In the genomic region with DNA sequence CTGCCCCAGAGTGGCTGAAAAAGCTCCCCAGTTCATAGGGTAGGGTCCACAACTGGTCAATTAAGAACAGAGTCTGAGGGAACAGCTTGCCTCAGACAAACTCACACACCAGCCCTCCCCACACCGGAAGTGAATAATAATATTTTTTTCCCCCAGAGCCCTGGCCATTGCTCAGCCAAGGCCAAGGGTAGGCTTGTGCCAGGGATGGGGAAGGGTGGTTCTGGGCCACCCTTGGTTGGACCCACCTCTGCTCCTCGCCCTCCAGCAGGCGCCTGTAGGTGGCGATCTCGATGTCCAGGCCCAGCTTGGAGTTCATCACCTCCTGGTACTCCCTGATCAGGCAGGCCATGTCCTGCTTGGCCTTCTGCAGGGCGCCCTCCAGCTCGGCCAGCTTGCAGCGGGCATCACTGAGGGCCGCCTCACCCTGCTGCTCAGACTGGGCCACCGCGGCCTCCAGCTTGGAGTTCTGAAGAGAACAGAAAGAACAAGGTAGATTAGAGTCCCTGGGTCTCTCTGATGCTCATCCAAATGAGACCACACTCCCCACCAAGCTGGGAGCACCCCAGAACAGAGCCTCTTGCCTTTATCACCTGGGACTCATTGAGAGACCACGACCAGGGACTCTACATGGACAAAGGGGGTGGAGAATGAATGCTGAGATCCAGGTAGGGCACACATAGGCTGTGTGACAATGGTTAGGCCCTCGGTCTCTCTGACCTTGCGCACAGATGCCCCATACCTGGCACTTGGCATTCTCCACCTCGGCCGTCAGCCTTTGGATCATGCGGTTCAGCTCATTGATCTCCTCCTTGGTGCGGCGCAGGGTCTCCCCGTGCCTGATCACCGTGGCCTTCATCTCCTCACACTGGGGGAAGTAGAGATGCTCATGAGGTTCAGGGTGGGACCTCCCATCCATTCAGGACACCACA, we compare ENCODE assay signal across 9 cellular contexts. TPM values are rescaled to one million over a fixed set of nuclear protein-coding genes. Genes with fewer than 3 reads are reported as not detected.
DNase-seq lines count a peak whose midpoint lies in the region; ATAC-seq and TF ChIP-seq lines count a peak whose summit lies in the region.
"Not testable (repeated sequence)": the region's sequence is repeated elsewhere in the genome, so short reads cannot be mapped to it uniquely, and the experiment has no call there.
"Had no signal": no experiment of that assay in that cellular context is flagged by ENCODE, and none has a peak within 500 bp of the region (broad histone marks: within the 10 kb centered on the region; RNA-seq: fewer than 3 reads in every experiment).

No MANE protein-coding gene starts in this region.

- not testable (repeated sequence) for H2BK5ac ChIP-seq in H9 (ENCODE audit: insufficient read length, low read length)

- H3K27me3 ChIP-seq in BJ (ENCODE audit: control insufficient read depth, insufficient read depth, low read length); H9 (ENCODE audit: insufficient read depth, low read length); foreskin keratinocyte; osteoblast (ENCODE audit: insufficient read depth, low read length): not testable (repeated sequence)

- H3K27ac Mint-ChIP-seq in H9: not testable (repeated sequence)
- peak overlapping the region; percentile 16 for H3K27ac Mint-ChIP-seq in activated naive CD8-positive, alpha-beta T cell treated with anti-CD3 and anti-CD28 coated beads, Interleukin-2, amount 10 ng/mL, durations not matched to agents 7 days and 5 days

- H3K56ac ChIP-seq in H9 (ENCODE audit: insufficient read length, low read depth, low read length): not testable (repeated sequence)

- peaks cover 6 to 11% of the 10 kb centered on the region in 2 experiments for H3K4me1 Mint-ChIP-seq in H9
- H3K4me1 Mint-ChIP-seq in activated naive CD8-positive, alpha-beta T cell treated with anti-CD3 and anti-CD28 coated beads, Interleukin-2, amount 10 ng/mL, durations not matched to agents 7 days and 5 days: peaks cover 13% of the 10 kb centered on the region

- CTCF ChIA-PET in BJ (lab: Yijun Ruan, JAX) (interaction anchor here (0.8 to 1.2 kb wide), 3 partner anchors 10 to 73 kb away, joined by 3 read pairs; no protein-coding TSS in a partner anchor), OCI-LY7 (lab: Charles Lee; ENCODE audit: unreplicated experiment) (interaction anchor here (0.6 kb wide), 1 partner anchor 8 kb away, joined by 3 read pairs; no protein-coding TSS in a partner anchor)

- not testable (repeated sequence) for H3K4me1 ChIP-seq in H9 (ENCODE audit: insufficient read depth, low read length); OCI-LY7 (ENCODE audit: insufficient read depth, low read length, poor library complexity, severe bottlenecking)
- H3K4me1 ChIP-seq in foreskin keratinocyte: peaks cover 11% of the 10 kb centered on the region
- peaks cover 18% of the 10 kb centered on the region for H3K4me1 ChIP-seq in osteoblast (ENCODE audit: insufficient read depth, low read length)

- not testable (repeated sequence) for H3K27ac ChIP-seq in H9 (ENCODE audit: insufficient read length, low read depth, low read length); OCI-LY7 (ENCODE audit: low read depth, low read length, poor library complexity, severe bottlenecking); foreskin keratinocyte
- peak overlapping the region; percentile 56 for H3K27ac ChIP-seq in osteoblast (ENCODE audit: low read depth, low read length)

- POLR2A ChIA-PET in BJ (lab: Charles Lee); OCI-LY7 (lab: Charles Lee): not testable (repeated sequence)
- POLR2A ChIA-PET in activated naive CD8-positive, alpha-beta T cell treated with anti-CD3 and anti-CD28 coated beads, Interleukin-2, amount 10 ng/mL, durations not matched to agents 7 days and 5 days (lab: Charles Lee): interaction anchor here (0.6 kb wide), 1 partner anchor 27 kb away, joined by 3 read pairs; no protein-coding TSS in a partner anchor

- not testable (repeated sequence) for H3K23ac ChIP-seq in H9 (ENCODE audit: insufficient read length, low read depth, low read length)

- not testable (repeated sequence) for H4K8ac ChIP-seq in H9 (replicated peaks; ENCODE audit: insufficient read length, low read depth, low read length)

- H3K36me3 ChIP-seq in BJ (ENCODE audit: control insufficient read depth, insufficient read depth, low read length); OCI-LY7 (ENCODE audit: insufficient read depth, low read length); osteoblast (ENCODE audit: insufficient read depth, low read length): not testable (repeated sequence)

- not testable (repeated sequence) for H3K79me2 ChIP-seq in H9 (ENCODE audit: insufficient read depth, low read length); OCI-LY7 (ENCODE audit: insufficient read depth, low read depth, low read length); osteoblast (ENCODE audit: insufficient read depth, low read length)

- H4K5ac ChIP-seq in H9 (ENCODE audit: insufficient read length, low read depth, low read length): not testable (repeated sequence)

- H3K27me3 Mint-ChIP-seq in H9 (ENCODE audit: low read depth): not testable (repeated sequence)
- peaks cover 14% of the 10 kb centered on the region for H3K27me3 Mint-ChIP-seq in activated naive CD8-positive, alpha-beta T cell treated with anti-CD3 and anti-CD28 coated beads, Interleukin-2, amount 10 ng/mL, durations not matched to agents 7 days and 5 days

- not testable (repeated sequence) for H3K9me3 ChIP-seq in H9 (ENCODE audit: control insufficient read depth, low read depth, low read length); OCI-LY7 (ENCODE audit: low read length); osteoblast (ENCODE audit: low read depth, low read length)

- H2BK120ac ChIP-seq in H9 (ENCODE audit: low read depth, low read length, poor library complexity, severe bottlenecking): not testable (repeated sequence)

- not testable (repeated sequence) for H3K18ac ChIP-seq in H9 (ENCODE audit: insufficient read length, low read depth, low read length)

- H2BK20ac ChIP-seq in H9 (ENCODE audit: low read depth, low read length, poor library complexity, severe bottlenecking): not testable (repeated sequence)

- H3T11ph ChIP-seq in H9 (ENCODE audit: low read length): not testable (repeated sequence)

- not testable (repeated sequence) for H3K14ac ChIP-seq in H9 (ENCODE audit: insufficient read depth, low read length)

- intact Hi-C loops in OCI-LY7 (cut with micrococcal nuclease; ENCODE audit: unreplicated experiment): not testable (repeated sequence)

- BruUV-seq in OCI-LY7 (replicated peaks; lab: Mats Ljungman, UMichigan): not testable (repeated sequence)

- TF ChIP-seq CTCF in BJ (IDR thresholded peaks at IDR 0.05; ENCODE audit: insufficient read depth, low read depth, low read length) (0 out of 2 replicates have a peak, but pooled peaks have one; percentile 5), H9 (conservative IDR thresholded peaks at IDR 0.05) (peak; percentile 58; the same call in 2 of the 3 replicates), OCI-LY7 (conservative IDR thresholded peaks at IDR 0.05; ENCODE audit: low read length) (peak; percentile 52), foreskin keratinocyte (conservative IDR thresholded peaks at IDR 0.05) (peak; percentile 34), osteoblast (IDR thresholded peaks at IDR 0.05; ENCODE audit: extremely low read depth, low read depth, low read length) (peak; percentile 13)

- not testable (repeated sequence) for H3K9me3 Mint-ChIP-seq in H9; activated naive CD8-positive, alpha-beta T cell treated with anti-CD3 and anti-CD28 coated beads, Interleukin-2, amount 10 ng/mL, durations not matched to agents 7 days and 5 days

- H3K4me2 ChIP-seq in H9 (ENCODE audit: insufficient read depth, insufficient read length, low read length); OCI-LY7 (ENCODE audit: low read length); osteoblast (ENCODE audit: insufficient read depth, low read length): not testable (repeated sequence)

- H3K9me2 ChIP-seq in OCI-LY7 (ENCODE audit: insufficient read depth, low read length): not testable (repeated sequence)

- no CpG with 5 or more reads among the region's 21 CpGs for WGBS in H9 (ENCODE audit: extremely low coverage, insufficient read length, low lambda C conversion rate)

- H2AFZ ChIP-seq in H9 (ENCODE audit: low read length); OCI-LY7 (ENCODE audit: low read length); osteoblast (ENCODE audit: low read length): not testable (repeated sequence)

- H3K4ac ChIP-seq in H9 (ENCODE audit: low read depth, low read length): not testable (repeated sequence)

- H4K91ac ChIP-seq in H9 (ENCODE audit: insufficient read length, low read depth, low read length): not testable (repeated sequence)

- not testable (repeated sequence) for H3K4me3 Mint-ChIP-seq in H9; activated naive CD8-positive, alpha-beta T cell treated with anti-CD3 and anti-CD28 coated beads, Interleukin-2, amount 10 ng/mL, durations not matched to agents 7 days and 5 days

- not testable (repeated sequence) for DNase-seq in BJ (ENCODE audit: low read depth); OCI-LY7 (ENCODE audit: low spot score); activated naive CD8-positive, alpha-beta T cell treated with anti-CD3 and anti-CD28 coated beads, Interleukin-2, amount 10 ng/mL, durations not matched to agents 7 days and 5 days; foreskin keratinocyte; osteoblast (ENCODE audit: insufficient read length, low spot score, missing footprints)
- DNase-seq in H9: peak; percentile 31

- not testable (repeated sequence) for H3K23me2 ChIP-seq in H9 (ENCODE audit: insufficient read length, low read depth, low read length, poor library complexity, severe bottlenecking)

- H3K9ac ChIP-seq in H9 (ENCODE audit: extremely low read depth, insufficient read length, low read length): not testable (repeated sequence)

- not testable (repeated sequence) for H3K79me1 ChIP-seq in H9 (ENCODE audit: insufficient read depth, low read depth, low read length, poor library complexity, severe bottlenecking)

- not testable (repeated sequence) for H3K36me3 Mint-ChIP-seq in H9 (ENCODE audit: insufficient read depth in 1 of 3, low read depth in 3 of 3); activated naive CD8-positive, alpha-beta T cell treated with anti-CD3 and anti-CD28 coated beads, Interleukin-2, amount 10 ng/mL, durations not matched to agents 7 days and 5 days

- not testable (repeated sequence) for H4K20me1 ChIP-seq in H9 (ENCODE audit: control insufficient read depth, insufficient read depth, insufficient read length); OCI-LY7 (ENCODE audit: insufficient read depth, low read length); osteoblast (ENCODE audit: insufficient read depth, low read length)

- H2BK15ac ChIP-seq in H9 (ENCODE audit: low read depth, low read length): not testable (repeated sequence)

- not testable (repeated sequence) for H2AK5ac ChIP-seq in H9 (ENCODE audit: insufficient read length, low read length)

- H2BK12ac ChIP-seq in H9 (ENCODE audit: insufficient read length, low read depth, low read length): not testable (repeated sequence)

- H3K4me3 ChIP-seq in BJ (ENCODE audit: low read depth, low read length); OCI-LY7 (ENCODE audit: low read depth, low read length, poor library complexity, severe bottlenecking); osteoblast (ENCODE audit: insufficient read depth, low read length): not testable (repeated sequence)

- ATAC-seq in activated naive CD8-positive, alpha-beta T cell treated with anti-CD3 and anti-CD28 coated beads, Interleukin-2, amount 10 ng/mL, durations not matched to agents 7 days and 5 days (ENCODE audit: low read depth); foreskin keratinocyte: not testable (repeated sequence)

RNA-seq across cellular contexts. Expression of gene KRT81, which starts 4.2 kb away (rescaled TPM):
- 15.7 and 24.7 TPM in 2 replicates for polyA plus RNA-seq in BJ (2011; rRNA removed)
- polyA minus RNA-seq in BJ (2011; rRNA and poly(A)+ RNA removed): 6.8 TPM in 2 replicates
- total RNA-seq in H9 (2021): not detected in 2 replicates
- not detected in 2 replicates for total RNA-seq in OCI-LY7 (2014; rRNA removed; shearing (Covaris generic))
- total RNA-seq in OCI-LY7 (2022): not detected in 2 replicates
- total RNA-seq in activated naive CD8-positive, alpha-beta T cell treated with anti-CD3 and anti-CD28 coated beads, Interleukin-2, amount 10 ng/mL, durations not matched to agents 7 days and 5 days: not detected
- total RNA-seq in foreskin keratinocyte: not detected in 2 replicates
- polyA plus RNA-seq in foreskin keratinocyte: 0.10 and 0.14 TPM in 2 replicates
- total RNA-seq in osteoblast: 0.29 TPM in 1 of 2 replicates, not detected in the other
- total RNA-seq: uterus had no signal

RNA-seq across cellular contexts. Expression of gene KRT86, which starts 12.7 kb away (rescaled TPM):
- 1.5 and 2.5 TPM in 2 replicates for polyA plus RNA-seq in BJ (2011; rRNA removed)
- 0.41 and 1.1 TPM in 2 replicates for polyA minus RNA-seq in BJ (2011; rRNA and poly(A)+ RNA removed)
- total RNA-seq in H9 (2021): not detected in 2 replicates
- total RNA-seq in OCI-LY7 (2014; rRNA removed; shearing (Covaris generic)): not detected in 2 replicates
- total RNA-seq in OCI-LY7 (2022): not detected in 2 replicates
- total RNA-seq in activated naive CD8-positive, alpha-beta T cell treated with anti-CD3 and anti-CD28 coated beads, Interleukin-2, amount 10 ng/mL, durations not matched to agents 7 days and 5 days: under 1 TPM in 1 of 2 experiments, not detected in 1; 0.14 TPM
- total RNA-seq in foreskin keratinocyte: 0.04 TPM in 1 of 2 replicates, not detected in the other
- polyA plus RNA-seq in foreskin keratinocyte: 0.02 TPM in 1 of 2 replicates, not detected in the other
- under 0.01 and 0.36 TPM in 2 replicates for total RNA-seq in osteoblast

RNA-seq across cellular contexts. Expression of gene KRT83, which starts 34.1 kb away (rescaled TPM):
- polyA plus RNA-seq in BJ (2011; rRNA removed) (0.07 and 0.10 TPM in 2 replicates), foreskin keratinocyte (not detected in 2 replicates)
- polyA minus RNA-seq in BJ (2011; rRNA and poly(A)+ RNA removed): not detected in 2 replicates
- total RNA-seq in H9 (2021) (not detected in 2 replicates), OCI-LY7 (2022) (not detected in 2 replicates), foreskin keratinocyte (not detected in 2 replicates), osteoblast (not detected in 2 replicates)
- not detected in 2 replicates for total RNA-seq in OCI-LY7 (2014; rRNA removed; shearing (Covaris generic))
- not detected for total RNA-seq in activated naive CD8-positive, alpha-beta T cell treated with anti-CD3 and anti-CD28 coated beads, Interleukin-2, amount 10 ng/mL, durations not matched to agents 7 days and 5 days
- total RNA-seq: aorta, esophagus muscularis mucosa had no signal
- polyA plus RNA-seq: aorta had no signal

RNA-seq across cellular contexts. Expression of gene KRT7, which starts 54.1 kb away (rescaled TPM):
- 238 and 659 TPM in 2 replicates for polyA plus RNA-seq in BJ (2011; rRNA removed)
- 253 and 288 TPM in 2 replicates for polyA minus RNA-seq in BJ (2011; rRNA and poly(A)+ RNA removed)
- 8.9 and 10.0 TPM in 2 replicates for total RNA-seq in H9 (2021)
- total RNA-seq in OCI-LY7 (2014; rRNA removed; shearing (Covaris generic)): not detected in 2 replicates
- 1.9 TPM in 1 of 2 replicates, not detected in the other for total RNA-seq in OCI-LY7 (2022)
- 1 to 10 TPM; 8.5 to 8.9 TPM for total RNA-seq in activated naive CD8-positive, alpha-beta T cell treated with anti-CD3 and anti-CD28 coated beads, Interleukin-2, amount 10 ng/mL, durations not matched to agents 7 days and 5 days
- total RNA-seq in foreskin keratinocyte: 512 and 2,317 TPM in 2 replicates
- 509 and 2,315 TPM in 2 replicates for polyA plus RNA-seq in foreskin keratinocyte
- 20.9 and 27.9 TPM in 2 replicates for total RNA-seq in osteoblast

Comparison
In these comparisons a context has a peak if more than half of its experiments do, and no peak if none do; other contexts are left out.
1. CTCF ChIP-seq: peak in every context shown above with its lines; median percentile 58 in H9; 52 in OCI-LY7; 34 in foreskin keratinocyte; 13 in osteoblast; 5 in BJ.